In genomic region chr1:23807453-23807852, GRCh38 we compare ENCODE assay signal across 23 cellular contexts. TPM values are rescaled to one million over a fixed set of nuclear protein-coding genes. Genes with fewer than 3 reads are reported as not detected.
DNase-seq lines count a peak whose midpoint lies in the region; ATAC-seq, FAIRE-seq and TF ChIP-seq lines count a peak whose summit lies in the region.
"Had no signal": no experiment of that assay in that cellular context is flagged by ENCODE, and none has a peak within 500 bp of the region (broad histone marks: within the 10 kb centered on the region; RNA-seq: fewer than 3 reads in every experiment).

No MANE protein-coding gene starts in this region.

- no peak overlapping the region for H3K14ac ChIP-seq in IMR-90 (replicated peaks; ENCODE audit: low read depth, low read length)

- peak overlapping the region; percentile 47 for H3K27ac Mint-ChIP-seq in T-helper 17 cell
- H3K27ac Mint-ChIP-seq: progenitor cell of endocrine pancreas had no signal

- no peak overlapping the region for H2BK20ac ChIP-seq in IMR-90 (ENCODE audit: low read depth, low read length)

- no peak for FAIRE-seq in H54 (lab: Jason Lieb, UNC)
- FAIRE-seq: islet of Langerhans, small intestine had no signal

- in situ Hi-C loops in IMR-90 (cut with MboI; ENCODE audit: low sequenced_read_pairs) = no loop called here

- no peak for TF ChIP-seq CTCF in IMR-90 (conservative IDR thresholded peaks at IDR 0.05; ENCODE audit: low read depth, low read length)

- peaks cover 29% of the 10 kb centered on the region for H3K4me1 Mint-ChIP-seq in T-helper 17 cell

- no peak overlapping the region for H3K23ac ChIP-seq in IMR-90 (ENCODE audit: low read depth, low read length)

- CTCF ChIA-PET in IMR-90 (lab: Yijun Ruan, JAX) = interaction anchor here (0.6 kb wide), 1 partner anchor 779 kb away, joined by 3 read pairs; no protein-coding TSS in a partner anchor

- no peak overlapping the region for H2BK120ac ChIP-seq in IMR-90 (ENCODE audit: low read depth, low read length)

- H3K9me3 ChIP-seq in IMR-90 (ENCODE audit: control insufficient read depth, insufficient read depth, low read length) (no peaks in the 10 kb centered on the region), T-helper 17 cell (ENCODE audit: control insufficient read depth, low read length, poor library complexity, severe bottlenecking) (no peaks in the 10 kb centered on the region)
- H3K9me3 ChIP-seq: BE2C, Peyer's patch, suprapubic skin had no signal

- H4K20me1 ChIP-seq in IMR-90 (ENCODE audit: insufficient read depth, low read length) = no peaks in the 10 kb centered on the region

- ATAC-seq in IMR-90 (ENCODE audit: low read depth) (no peak), T-helper 17 cell (no peak)
- ATAC-seq: SK-N-SH treated with all-trans-retinoic acid at 6 μM for 48 hours had no signal

- no peak overlapping the region for H3K18ac ChIP-seq in IMR-90 (ENCODE audit: low read depth, low read length)

- no peak overlapping the region for H4K5ac ChIP-seq in IMR-90 (ENCODE audit: low read depth, low read length)

- no peak overlapping the region for H4K91ac ChIP-seq in IMR-90 (ENCODE audit: insufficient read depth, low read depth, low read length)

- H3K4me2 ChIP-seq in IMR-90 (ENCODE audit: low read depth, low read length) = no peak overlapping the region

- dilution Hi-C loops in IMR-90 (cut with HindIII; ENCODE audit: low sequenced_read_pairs, unreplicated experiment) = no loop called here

- H3K36me3 ChIP-seq in IMR-90 (ENCODE audit: control insufficient read depth, insufficient read depth, low read length) = peaks cover 35% of the 10 kb centered on the region
- H3K36me3 ChIP-seq: BE2C had no signal

- no peak overlapping the region for H3K4me3 Mint-ChIP-seq in T-helper 17 cell
- H3K4me3 Mint-ChIP-seq: central memory CD8-positive, alpha-beta T cell; naive B cell had no signal

- no peak overlapping the region for H2BK15ac ChIP-seq in IMR-90 (ENCODE audit: low read depth, low read length)

- no TSS peak for BruUV-seq in IMR-90 (replicated peaks; lab: Mats Ljungman, UMichigan)

- TF ChIP-seq RAD21 in IMR-90 (IDR thresholded peaks at IDR 0.05; ENCODE audit: low read length) = no peak

- H3K56ac ChIP-seq in IMR-90 (ENCODE audit: extremely low read depth, insufficient read depth, low read length) = no peak overlapping the region

- no peak overlapping the region for H3K4me3 ChIP-seq in IMR-90 (ENCODE audit: insufficient read depth, low read depth, low read length)
- H3K4me3 ChIP-seq: Peyer's patch, suprapubic skin had no signal

- H3K27me3 ChIP-seq in IMR-90 (ENCODE audit: control insufficient read depth, insufficient read depth, low read length) = no peaks in the 10 kb centered on the region
- H3K27me3 ChIP-seq: BE2C, Peyer's patch, suprapubic skin had no signal

- no peak overlapping the region for H4K8ac ChIP-seq in IMR-90 (ENCODE audit: low read depth in 2 of 2, low read length in 2 of 2)

- no peak overlapping the region for H2AFZ ChIP-seq in IMR-90 (replicated peaks; ENCODE audit: low read length, poor library complexity)

- H3K36me3 Mint-ChIP-seq in T-helper 17 cell (ENCODE audit: low read depth) = peaks cover 11% of the 10 kb centered on the region

- H3K9ac ChIP-seq in IMR-90 (ENCODE audit: low read depth, low read length) = no peak overlapping the region

- TF ChIP-seq POLR2A in IMR-90 (IDR thresholded peaks at IDR 0.05; ENCODE audit: low read depth, low read length) (no peak), H54 (IDR thresholded peaks at IDR 0.05; ENCODE audit: low read depth, low read length) (no peak)

- H3K27ac ChIP-seq in IMR-90 (ENCODE audit: insufficient read depth, low read length) = no peak overlapping the region
- H3K27ac ChIP-seq: Peyer's patch, suprapubic skin, VCaP had no signal

- DNase-seq in GDM1 (lab: John Stamatoyannopoulos, UW) (peak; percentile 67), IMR-90 (no peak), T-helper 17 cell (no peak), glomerular visceral epithelial cell (ENCODE audit: extremely low spot score) (peak; percentile 33), NCI-H2227 (lab: John Stamatoyannopoulos, UW; ENCODE audit: unreplicated experiment) (no peak), H54 (ENCODE audit: insufficient read length, low spot score) (no peak)
- no peak for DNase-seq in central memory CD4-positive, alpha-beta T cell
- DNase-seq: activated CD4-positive, alpha-beta T cell treated with anti-CD3 and anti-CD28 coated beads, Interleukin-2, amount 50 U/mL, for 4 hours; amniotic stem cell; BE2C; HCEC 1CT; naive B cell; NCI-H1092; NCI-H748 treated with DMSO at 0.1 percent for 48 hours; small intestine; stimulated activated CD4-positive, alpha-beta T cell treated with anti-CD3 and anti-CD28 coated beads, Interleukin-4, amount 100 ng/mL, for 4 hours had no signal

- H3K79me1 ChIP-seq in IMR-90 (ENCODE audit: low read depth in 1 of 2, low read length in 2 of 2) = no peaks in the 10 kb centered on the region

- no peak overlapping the region for H2AK5ac ChIP-seq in IMR-90 (ENCODE audit: low read depth, low read length)

- intact Hi-C loops in IMR-90 (cut with micrococcal nuclease) = loop anchor here (5.0 kb wide), 1 partner anchor 220 kb away; no protein-coding TSS in a partner anchor

- no peak overlapping the region for H2AK9ac ChIP-seq in IMR-90 (replicated peaks; ENCODE audit: low read depth, low read length, poor library complexity)

- H2BK5ac ChIP-seq in IMR-90 (ENCODE audit: low read depth, low read length, poor library complexity, severe bottlenecking) = no peak overlapping the region

- H3K27me3 Mint-ChIP-seq in T-helper 17 cell = no peaks in the 10 kb centered on the region
- H3K27me3 Mint-ChIP-seq: central memory CD8-positive, alpha-beta T cell; naive B cell; progenitor cell of endocrine pancreas had no signal

- POLR2A ChIA-PET in IMR-90 (lab: Charles Lee; ENCODE audit: unreplicated experiment) = no interaction called here

- H3K9me1 ChIP-seq in IMR-90 (ENCODE audit: insufficient read depth, low read length) = peaks cover 10% of the 10 kb centered on the region; the same call in 1 of the 2 replicates

- H3K4me1 ChIP-seq in IMR-90 (ENCODE audit: control insufficient read depth, insufficient read depth, low read length) = no peaks in the 10 kb centered on the region
- H3K4me1 ChIP-seq: BE2C had no signal

- H3K4ac ChIP-seq in IMR-90 (ENCODE audit: low read depth, low read length) = no peak overlapping the region

- 88% methylated on average over 1 of the region's 3 CpGs; no CpG with 5 or more reads in 1 of the 2 experiments for WGBS in IMR-90 (ENCODE audit: extremely low coverage in 2 of 2, insufficient read length in 1 of 2), 2 experiments

TF ChIP-seq in IMR-90, 13 proteins besides CTCF, POLR2A, EP300 and RAD21:
- TF ChIP-seq MAFK (IDR thresholded peaks at IDR 0.05; ENCODE audit: low read depth, low read length) (no peak), ELK1 (IDR thresholded peaks at IDR 0.05; ENCODE audit: borderline replicate concordance, low read depth, low read length) (no peak), RFX5 (IDR thresholded peaks at IDR 0.05; ENCODE audit: low read depth, low read length) (no peak), BHLHE40 (IDR thresholded peaks at IDR 0.05; ENCODE audit: low read depth, low read length) (no peak), NFE2L2 (IDR thresholded peaks at IDR 0.05; ENCODE audit: low read depth, low read length) (0 out of 2 replicates have a peak, but pooled peaks have one; percentile 37)

RNA-seq across cellular contexts. Expression of gene GALE, which starts 6.9 kb away (rescaled TPM):
- total RNA-seq in IMR-90 (2012; rRNA removed) (28.3 and 31.7 TPM in 2 replicates), T-helper 17 cell (1 to 10 TPM; 9.1 to 9.5 TPM)
- 39.9 and 44.5 TPM in 2 replicates for polyA plus RNA-seq in IMR-90 (2012; rRNA removed)
- polyA plus RNA-seq in IMR-90 (2012; cell fraction: cytosol; rRNA removed) = 35.1 and 46.3 TPM in 2 replicates
- polyA plus RNA-seq in IMR-90 (2012; cell fraction: nucleus; rRNA removed; ENCODE audit: low replicate concordance) = 56.9 and 85.3 TPM in 2 replicates

RNA-seq across cellular contexts. Expression of gene LYPLA2, which starts 16.5 kb away (rescaled TPM):
- total RNA-seq in IMR-90 (2012; rRNA removed) (43.9 and 44.3 TPM in 2 replicates), T-helper 17 cell (10 to 100 TPM; 52.1 to 57.1 TPM)
- 78.6 and 88.5 TPM in 2 replicates for polyA plus RNA-seq in IMR-90 (2012; rRNA removed)
- polyA plus RNA-seq in IMR-90 (2012; cell fraction: cytosol; rRNA removed) = 47.5 and 98.1 TPM in 2 replicates
- polyA plus RNA-seq in IMR-90 (2012; cell fraction: nucleus; rRNA removed; ENCODE audit: low replicate concordance) = 93.3 and 237 TPM in 2 replicates

RNA-seq across cellular contexts. Expression of gene HMGCL, which starts 17.8 kb away (rescaled TPM):
- 31.9 and 33.5 TPM in 2 replicates for total RNA-seq in IMR-90 (2012; rRNA removed)
- 25.3 and 30.6 TPM in 2 replicates for polyA plus RNA-seq in IMR-90 (2012; rRNA removed)
- polyA plus RNA-seq in IMR-90 (2012; cell fraction: cytosol; rRNA removed) = 15.7 and 28.3 TPM in 2 replicates
- 17.3 and 23.9 TPM in 2 replicates for polyA plus RNA-seq in IMR-90 (2012; cell fraction: nucleus; rRNA removed; ENCODE audit: low replicate concordance)
- 10 to 100 TPM; 13.4 to 16.8 TPM for total RNA-seq in T-helper 17 cell

RNA-seq across cellular contexts. Expression of gene PITHD1, which starts 29.2 kb away (rescaled TPM):
- total RNA-seq in IMR-90 (2012; rRNA removed) (23.8 and 34.2 TPM in 2 replicates), T-helper 17 cell (10 to 100 TPM; 67.8 to 80.6 TPM)
- polyA plus RNA-seq in IMR-90 (2012; rRNA removed) = 31.8 and 32.0 TPM in 2 replicates
- polyA plus RNA-seq in IMR-90 (2012; cell fraction: cytosol; rRNA removed) = 18.3 and 34.6 TPM in 2 replicates
- 10.8 and 29.0 TPM in 2 replicates for polyA plus RNA-seq in IMR-90 (2012; cell fraction: nucleus; rRNA removed; ENCODE audit: low replicate concordance)

Comparison
In these comparisons a context has a peak if more than half of its experiments do, and no peak if none do; other contexts are left out.
1. DNase-seq: peak in GDM1 (single experiment) and glomerular visceral epithelial cell (single experiment); none in IMR-90 (single experiment), T-helper 17 cell (0 of 3), central memory CD4-positive, alpha-beta T cell (single experiment), NCI-H2227 (single experiment) and H54 (single experiment).